2 cellular contexts compared by ENCODE assay signal in the genomic region with DNA sequence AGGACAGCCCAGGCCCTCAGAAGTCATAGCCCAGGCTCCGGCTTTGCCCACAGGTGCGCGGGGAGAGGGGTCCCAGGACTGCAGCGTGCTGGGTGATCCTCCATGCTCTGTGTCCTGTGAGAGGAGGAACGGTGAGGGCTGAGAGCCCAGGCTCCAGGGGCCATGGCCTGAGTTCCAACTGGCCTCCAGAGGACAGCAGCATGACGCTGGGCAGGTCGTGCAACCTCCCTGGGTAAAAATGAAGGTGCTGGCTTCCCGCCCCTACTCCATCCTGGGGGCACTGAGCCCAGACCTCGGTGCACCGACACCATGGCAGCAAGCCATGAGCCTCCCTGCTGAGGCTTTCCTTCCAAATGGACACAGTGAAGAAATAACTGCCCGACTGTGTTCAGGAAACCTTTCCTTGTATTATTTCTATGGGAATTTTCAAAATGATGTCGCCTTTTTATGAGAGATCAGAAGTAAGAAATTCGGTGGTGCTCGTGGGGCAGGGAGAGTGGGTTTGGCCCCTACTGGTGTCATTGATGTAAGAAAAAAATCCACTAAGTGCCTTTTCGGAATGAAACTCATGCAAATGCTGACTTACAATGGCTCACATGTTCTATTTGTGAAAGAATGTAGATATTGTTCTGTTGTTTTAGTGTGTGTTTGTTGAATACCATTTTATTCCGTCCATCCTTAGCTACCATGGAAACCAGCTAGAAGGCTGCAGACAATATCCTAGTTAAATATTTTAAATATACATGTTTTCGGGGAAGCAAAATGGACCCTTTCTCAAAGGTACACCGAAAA.
TF ChIP-seq lines count a peak whose summit lies in the region.

No MANE protein-coding gene starts in this region.

TF ChIP-seq in H1, 55 proteins besides CTCF, POLR2A, EP300 and RAD21:
- TF ChIP-seq EGR1 (IDR thresholded peaks at IDR 0.05; ENCODE audit: borderline replicate concordance, low read depth, low read length) (no peak), GABPA (IDR thresholded peaks at IDR 0.05; ENCODE audit: borderline replicate concordance, insufficient read depth, low read length) (no peak), PHF8 (conservative IDR thresholded peaks at IDR 0.05; ENCODE audit: low read depth, low read length) (no peak), FOSL1 (IDR thresholded peaks at IDR 0.05; ENCODE audit: insufficient read depth, low read depth, low read length) (no peak), SIN3A (conservative IDR thresholded peaks at IDR 0.05 in 1 of 2, IDR thresholded peaks at IDR 0.05 in 1 of 2; ENCODE audit: low read depth in 1 of 2, low read length in 2 of 2) (no peak), SP1 (IDR thresholded peaks at IDR 0.05; ENCODE audit: low read depth, low read length) (no peak), BACH1 (IDR thresholded peaks at IDR 0.05; ENCODE audit: low read length) (no peak), POU5F1 (IDR thresholded peaks at IDR 0.05; ENCODE audit: low read depth, low read length) (no peak), BCL11A (IDR thresholded peaks at IDR 0.05; ENCODE audit: low read depth in 2 of 2, low read length in 2 of 2) (no peak), SUZ12 (IDR thresholded peaks at IDR 0.05; ENCODE audit: low read length) (no peak), EZH2 (IDR thresholded peaks at IDR 0.05; ENCODE audit: low read depth, low read length, severe bottlenecking) (no peak), CREB1 (IDR thresholded peaks at IDR 0.05) (no peak), KDM1A (IDR thresholded peaks at IDR 0.05; ENCODE audit: borderline replicate concordance, low read length) (no peak), ASH2L (IDR thresholded peaks at IDR 0.05; ENCODE audit: low read length) (no peak), JUND (IDR thresholded peaks at IDR 0.05; ENCODE audit: low read length) (no peak), TBP (IDR thresholded peaks at IDR 0.05; ENCODE audit: low read depth, low read length) (no peak), SIX5 (IDR thresholded peaks at IDR 0.05; ENCODE audit: low read depth, low read length) (no peak), SAP30 (IDR thresholded peaks at IDR 0.05; ENCODE audit: insufficient read depth, insufficient replicate concordance, low read length) (no peak)
- TF ChIP-seq, protein P1, sequence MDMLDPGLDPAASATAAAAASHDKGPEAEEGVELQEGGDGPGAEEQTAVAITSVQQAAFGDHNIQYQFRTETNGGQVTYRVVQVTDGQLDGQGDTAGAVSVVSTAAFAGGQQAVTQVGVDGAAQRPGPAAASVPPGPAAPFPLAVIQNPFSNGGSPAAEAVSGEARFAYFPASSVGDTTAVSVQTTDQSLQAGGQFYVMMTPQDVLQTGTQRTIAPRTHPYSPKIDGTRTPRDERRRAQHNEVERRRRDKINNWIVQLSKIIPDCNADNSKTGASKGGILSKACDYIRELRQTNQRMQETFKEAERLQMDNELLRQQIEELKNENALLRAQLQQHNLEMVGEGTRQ (IDR thresholded peaks at IDR 0.05; ENCODE audit: low read length) = no peak
- TF ChIP-seq, protein P2, sequence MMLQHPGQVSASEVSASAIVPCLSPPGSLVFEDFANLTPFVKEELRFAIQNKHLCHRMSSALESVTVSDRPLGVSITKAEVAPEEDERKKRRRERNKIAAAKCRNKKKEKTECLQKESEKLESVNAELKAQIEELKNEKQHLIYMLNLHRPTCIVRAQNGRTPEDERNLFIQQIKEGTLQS (IDR thresholded peaks at IDR 0.05; ENCODE audit: insufficient read depth, low read depth, low read length) = no peak

TF ChIP-seq in GM23338, 12 proteins besides CTCF, POLR2A, EP300 and RAD21:
- TF ChIP-seq EZH2 (IDR thresholded peaks at IDR 0.05; ENCODE audit: low read depth, unreplicated experiment) (no peak), ZNF114 (CRISPR knock-in tag; IDR thresholded peaks at IDR 0.05) (no peak), JUNB (IDR thresholded peaks at IDR 0.05; ENCODE audit: unreplicated experiment) (no peak), STAT1 (IDR thresholded peaks at IDR 0.05; ENCODE audit: unreplicated experiment) (no peak), EZH2phosphoT487 (IDR thresholded peaks at IDR 0.05; ENCODE audit: unreplicated experiment) (no peak), CREB1 (CRISPR knock-in tag; IDR thresholded peaks at IDR 0.05; ENCODE audit: low read depth) (no peak), POLR2AphosphoS5 (IDR thresholded peaks at IDR 0.05; ENCODE audit: low read depth) (no peak), NANOG (IDR thresholded peaks at IDR 0.05; ENCODE audit: borderline replicate concordance) (no peak)
- TF ChIP-seq, protein P3, sequence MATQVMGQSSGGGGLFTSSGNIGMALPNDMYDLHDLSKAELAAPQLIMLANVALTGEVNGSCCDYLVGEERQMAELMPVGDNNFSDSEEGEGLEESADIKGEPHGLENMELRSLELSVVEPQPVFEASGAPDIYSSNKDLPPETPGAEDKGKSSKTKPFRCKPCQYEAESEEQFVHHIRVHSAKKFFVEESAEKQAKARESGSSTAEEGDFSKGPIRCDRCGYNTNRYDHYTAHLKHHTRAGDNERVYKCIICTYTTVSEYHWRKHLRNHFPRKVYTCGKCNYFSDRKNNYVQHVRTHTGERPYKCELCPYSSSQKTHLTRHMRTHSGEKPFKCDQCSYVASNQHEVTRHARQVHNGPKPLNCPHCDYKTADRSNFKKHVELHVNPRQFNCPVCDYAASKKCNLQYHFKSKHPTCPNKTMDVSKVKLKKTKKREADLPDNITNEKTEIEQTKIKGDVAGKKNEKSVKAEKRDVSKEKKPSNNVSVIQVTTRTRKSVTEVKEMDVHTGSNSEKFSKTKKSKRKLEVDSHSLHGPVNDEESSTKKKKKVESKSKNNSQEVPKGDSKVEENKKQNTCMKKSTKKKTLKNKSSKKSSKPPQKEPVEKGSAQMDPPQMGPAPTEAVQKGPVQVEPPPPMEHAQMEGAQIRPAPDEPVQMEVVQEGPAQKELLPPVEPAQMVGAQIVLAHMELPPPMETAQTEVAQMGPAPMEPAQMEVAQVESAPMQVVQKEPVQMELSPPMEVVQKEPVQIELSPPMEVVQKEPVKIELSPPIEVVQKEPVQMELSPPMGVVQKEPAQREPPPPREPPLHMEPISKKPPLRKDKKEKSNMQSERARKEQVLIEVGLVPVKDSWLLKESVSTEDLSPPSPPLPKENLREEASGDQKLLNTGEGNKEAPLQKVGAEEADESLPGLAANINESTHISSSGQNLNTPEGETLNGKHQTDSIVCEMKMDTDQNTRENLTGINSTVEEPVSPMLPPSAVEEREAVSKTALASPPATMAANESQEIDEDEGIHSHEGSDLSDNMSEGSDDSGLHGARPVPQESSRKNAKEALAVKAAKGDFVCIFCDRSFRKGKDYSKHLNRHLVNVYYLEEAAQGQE (IDR thresholded peaks at IDR 0.05; ENCODE audit: unreplicated experiment) = no peak
- TF ChIP-seq, protein P4, sequence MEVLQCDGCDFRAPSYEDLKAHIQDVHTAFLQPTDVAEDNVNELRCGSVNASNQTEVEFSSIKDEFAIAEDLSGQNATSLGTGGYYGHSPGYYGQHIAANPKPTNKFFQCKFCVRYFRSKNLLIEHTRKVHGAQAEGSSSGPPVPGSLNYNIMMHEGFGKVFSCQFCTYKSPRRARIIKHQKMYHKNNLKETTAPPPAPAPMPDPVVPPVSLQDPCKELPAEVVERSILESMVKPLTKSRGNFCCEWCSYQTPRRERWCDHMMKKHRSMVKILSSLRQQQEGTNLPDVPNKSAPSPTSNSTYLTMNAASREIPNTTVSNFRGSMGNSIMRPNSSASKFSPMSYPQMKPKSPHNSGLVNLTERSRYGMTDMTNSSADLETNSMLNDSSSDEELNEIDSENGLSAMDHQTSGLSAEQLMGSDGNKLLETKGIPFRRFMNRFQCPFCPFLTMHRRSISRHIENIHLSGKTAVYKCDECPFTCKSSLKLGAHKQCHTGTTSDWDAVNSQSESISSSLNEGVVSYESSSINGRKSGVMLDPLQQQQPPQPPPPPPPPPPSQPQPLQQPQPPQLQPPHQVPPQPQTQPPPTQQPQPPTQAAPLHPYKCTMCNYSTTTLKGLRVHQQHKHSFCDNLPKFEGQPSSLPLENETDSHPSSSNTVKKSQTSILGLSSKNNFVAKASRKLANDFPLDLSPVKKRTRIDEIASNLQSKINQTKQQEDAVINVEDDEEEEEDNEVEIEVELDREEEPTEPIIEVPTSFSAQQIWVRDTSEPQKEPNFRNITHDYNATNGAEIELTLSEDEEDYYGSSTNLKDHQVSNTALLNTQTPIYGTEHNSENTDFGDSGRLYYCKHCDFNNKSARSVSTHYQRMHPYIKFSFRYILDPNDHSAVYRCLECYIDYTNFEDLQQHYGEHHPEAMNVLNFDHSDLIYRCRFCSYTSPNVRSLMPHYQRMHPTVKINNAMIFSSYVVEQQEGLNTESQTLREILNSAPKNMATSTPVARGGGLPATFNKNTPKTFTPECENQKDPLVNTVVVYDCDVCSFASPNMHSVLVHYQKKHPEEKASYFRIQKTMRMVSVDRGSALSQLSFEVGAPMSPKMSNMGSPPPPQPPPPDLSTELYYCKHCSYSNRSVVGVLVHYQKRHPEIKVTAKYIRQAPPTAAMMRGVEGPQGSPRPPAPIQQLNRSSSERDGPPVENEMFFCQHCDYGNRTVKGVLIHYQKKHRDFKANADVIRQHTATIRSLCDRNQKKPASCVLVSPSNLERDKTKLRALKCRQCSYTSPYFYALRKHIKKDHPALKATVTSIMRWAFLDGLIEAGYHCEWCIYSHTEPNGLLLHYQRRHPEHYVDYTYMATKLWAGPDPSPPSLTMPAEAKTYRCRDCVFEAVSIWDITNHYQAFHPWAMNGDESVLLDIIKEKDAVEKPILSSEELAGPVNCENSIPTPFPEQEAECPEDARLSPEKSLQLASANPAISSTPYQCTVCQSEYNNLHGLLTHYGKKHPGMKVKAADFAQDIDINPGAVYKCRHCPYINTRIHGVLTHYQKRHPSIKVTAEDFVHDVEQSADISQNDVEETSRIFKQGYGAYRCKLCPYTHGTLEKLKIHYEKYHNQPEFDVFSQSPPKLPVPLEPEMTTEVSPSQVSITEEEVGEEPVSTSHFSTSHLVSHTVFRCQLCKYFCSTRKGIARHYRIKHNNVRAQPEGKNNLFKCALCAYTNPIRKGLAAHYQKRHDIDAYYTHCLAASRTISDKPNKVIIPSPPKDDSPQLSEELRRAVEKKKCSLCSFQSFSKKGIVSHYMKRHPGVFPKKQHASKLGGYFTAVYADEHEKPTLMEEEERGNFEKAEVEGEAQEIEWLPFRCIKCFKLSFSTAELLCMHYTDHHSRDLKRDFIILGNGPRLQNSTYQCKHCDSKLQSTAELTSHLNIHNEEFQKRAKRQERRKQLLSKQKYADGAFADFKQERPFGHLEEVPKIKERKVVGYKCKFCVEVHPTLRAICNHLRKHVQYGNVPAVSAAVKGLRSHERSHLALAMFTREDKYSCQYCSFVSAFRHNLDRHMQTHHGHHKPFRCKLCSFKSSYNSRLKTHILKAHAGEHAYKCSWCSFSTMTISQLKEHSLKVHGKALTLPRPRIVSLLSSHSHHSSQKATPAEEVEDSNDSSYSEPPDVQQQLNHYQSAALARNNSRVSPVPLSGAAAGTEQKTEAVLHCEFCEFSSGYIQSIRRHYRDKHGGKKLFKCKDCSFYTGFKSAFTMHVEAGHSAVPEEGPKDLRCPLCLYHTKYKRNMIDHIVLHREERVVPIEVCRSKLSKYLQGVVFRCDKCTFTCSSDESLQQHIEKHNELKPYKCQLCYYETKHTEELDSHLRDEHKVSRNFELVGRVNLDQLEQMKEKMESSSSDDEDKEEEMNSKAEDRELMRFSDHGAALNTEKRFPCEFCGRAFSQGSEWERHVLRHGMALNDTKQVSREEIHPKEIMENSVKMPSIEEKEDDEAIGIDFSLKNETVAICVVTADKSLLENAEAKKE (CRISPR knock-in tag; IDR thresholded peaks at IDR 0.05) = no peak
- TF ChIP-seq, protein P5, sequence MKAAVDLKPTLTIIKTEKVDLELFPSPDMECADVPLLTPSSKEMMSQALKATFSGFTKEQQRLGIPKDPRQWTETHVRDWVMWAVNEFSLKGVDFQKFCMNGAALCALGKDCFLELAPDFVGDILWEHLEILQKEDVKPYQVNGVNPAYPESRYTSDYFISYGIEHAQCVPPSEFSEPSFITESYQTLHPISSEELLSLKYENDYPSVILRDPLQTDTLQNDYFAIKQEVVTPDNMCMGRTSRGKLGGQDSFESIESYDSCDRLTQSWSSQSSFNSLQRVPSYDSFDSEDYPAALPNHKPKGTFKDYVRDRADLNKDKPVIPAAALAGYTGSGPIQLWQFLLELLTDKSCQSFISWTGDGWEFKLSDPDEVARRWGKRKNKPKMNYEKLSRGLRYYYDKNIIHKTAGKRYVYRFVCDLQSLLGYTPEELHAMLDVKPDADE (IDR thresholded peaks at IDR 0.05) = no peak
